ENCODE assay signal across 1 cellular context in genomic region chr15:50854594-50855490, GRCh38.
TF ChIP-seq lines count a peak whose summit lies in the region.

No MANE protein-coding gene starts in this region.

TF ChIP-seq in SK-N-SH, 30 proteins besides CTCF, POLR2A, EP300 and RAD21 (continued from another document):
- TF ChIP-seq TEAD4 (IDR thresholded peaks at IDR 0.05; ENCODE audit: borderline replicate concordance, insufficient read depth) = no peak
- no peak for TF ChIP-seq EZH2phosphoT487 (IDR thresholded peaks at IDR 0.05; ENCODE audit: borderline replicate concordance, low read depth)
- no peak for TF ChIP-seq MEF2A (IDR thresholded peaks at IDR 0.05; ENCODE audit: borderline replicate concordance, low read depth)
- TF ChIP-seq NFIC (IDR thresholded peaks at IDR 0.05; ENCODE audit: borderline replicate concordance) = no peak
- no peak for TF ChIP-seq RXRA (IDR thresholded peaks at IDR 0.05; ENCODE audit: borderline replicate concordance, low read depth)
- no peak for TF ChIP-seq ZBTB33 (IDR thresholded peaks at IDR 0.05; ENCODE audit: borderline replicate concordance, low read depth)
- no peak for TF ChIP-seq FOXM1 (IDR thresholded peaks at IDR 0.05; ENCODE audit: low read depth)
- no peak for TF ChIP-seq MXI1 (IDR thresholded peaks at IDR 0.05; ENCODE audit: low read depth, low read length)
- TF ChIP-seq SIN3A (IDR thresholded peaks at IDR 0.05; ENCODE audit: borderline replicate concordance, low read depth, low read length) = no peak
- TF ChIP-seq RCOR1 (IDR thresholded peaks at IDR 0.05; ENCODE audit: low read length) = no peak
- no peak for TF ChIP-seq USF2 (IDR thresholded peaks at IDR 0.05; ENCODE audit: borderline replicate concordance, low read depth, low read length)
- no peak for TF ChIP-seq GATA2 (CRISPR knock-in tag; IDR thresholded peaks at IDR 0.05)
- no peak for TF ChIP-seq CHD2 (IDR thresholded peaks at IDR 0.05; ENCODE audit: low read length, partially characterized antibody)
- no peak for TF ChIP-seq GABPA (IDR thresholded peaks at IDR 0.05; ENCODE audit: low read depth)
- TF ChIP-seq IRF3 (IDR thresholded peaks at IDR 0.05; ENCODE audit: low read depth, low read length) = no peak
- no peak for TF ChIP-seq JUND (IDR thresholded peaks at IDR 0.05)
- TF ChIP-seq RFX5 (IDR thresholded peaks at IDR 0.05; ENCODE audit: low read length) = no peak
- TF ChIP-seq NRF1 (IDR thresholded peaks at IDR 0.05; ENCODE audit: low read depth, low read length) = no peak
